In the genomic region with DNA sequence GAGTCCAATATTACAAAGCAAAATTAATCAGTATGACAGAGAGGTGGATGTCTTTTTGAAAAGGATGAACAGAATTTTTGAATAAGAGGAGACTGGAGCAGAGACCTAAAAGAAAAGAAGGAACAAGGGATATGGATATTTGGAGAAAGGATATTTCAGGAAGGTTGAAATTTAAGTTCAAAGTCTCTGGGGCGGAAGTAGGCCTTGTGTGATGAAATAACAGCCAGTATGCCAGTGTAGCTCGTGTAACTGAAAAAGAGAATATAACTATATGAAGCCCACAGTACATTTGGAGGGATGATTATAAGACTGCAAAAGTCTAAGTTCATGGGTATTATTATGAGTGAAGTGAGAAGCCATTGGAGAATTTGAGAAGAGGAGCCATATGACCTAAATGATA, we compare ENCODE assay signal across 26 cellular contexts.
DNase-seq lines count a peak whose midpoint lies in the region; ATAC-seq, FAIRE-seq and TF ChIP-seq lines count a peak whose summit lies in the region.
"Had no signal": no experiment of that assay in that cellular context is flagged by ENCODE, and none has a peak within 500 bp of the region (broad histone marks: within the 10 kb centered on the region; RNA-seq: fewer than 3 reads in every experiment).

No MANE protein-coding gene starts in this region.

- H3K4me2 ChIP-seq in HepG2 (ENCODE audit: low read depth, low read length) = no peak overlapping the region
- H3K4me2 ChIP-seq: BLaER1 had no signal

- no peaks in the 10 kb centered on the region for H3K27me3 Mint-ChIP-seq in effector memory CD8-positive, alpha-beta T cell
- no peaks in the 10 kb centered on the region for H3K27me3 Mint-ChIP-seq in natural killer cell (ENCODE audit: low read depth in 2 of 2)
- H3K27me3 Mint-ChIP-seq: CD4-positive, alpha-beta memory T cell; CD8-positive, alpha-beta memory T cell had no signal

- no peaks in the 10 kb centered on the region for H3K4me1 Mint-ChIP-seq in effector memory CD8-positive, alpha-beta T cell (ENCODE audit: low read depth in 2 of 2)
- H3K4me1 Mint-ChIP-seq in natural killer cell = no peaks in the 10 kb centered on the region
- H3K4me1 Mint-ChIP-seq: CD14-positive monocyte; CD4-positive, alpha-beta memory T cell; CD4-positive, CD25-positive, alpha-beta regulatory T cell; CD8-positive, alpha-beta memory T cell had no signal

- peak overlapping the region; percentile 43 to 73 (median 66) for H3K4me3 ChIP-seq in liver (ENCODE audit: low read depth in 1 of 3, low read length in 3 of 3)
- no peak overlapping the region for H3K4me3 ChIP-seq in HepG2 (replicated peaks in 1 of 3; ENCODE audit: insufficient read depth in 1 of 3, low read depth in 2 of 3, low read length in 3 of 3)
- H3K4me3 ChIP-seq in epithelial cell of proximal tubule (ENCODE audit: low read depth, low read length) = peak overlapping the region; percentile 50
- peak overlapping the region; percentile 60 to 72 for H3K4me3 ChIP-seq in kidney (ENCODE audit: low read length in 2 of 2)
- peak overlapping the region; percentile 24 to 58 (median 50) for H3K4me3 ChIP-seq in right lobe of liver
- H3K4me3 ChIP-seq: BLaER1 had no signal

- no peak for ATAC-seq in HepG2
- peak; percentile 48 to 59 (median 57) for ATAC-seq in right lobe of liver
- ATAC-seq in effector memory CD8-positive, alpha-beta T cell (replicated peaks) = no peak
- no peak for ATAC-seq in natural killer cell

- H3K36me3 ChIP-seq in liver (ENCODE audit: control insufficient read depth in 4 of 4, insufficient read depth in 3 of 4, low read depth in 1 of 4, low read length in 3 of 4) = no peaks in the 10 kb centered on the region
- H3K36me3 ChIP-seq in HepG2 (replicated peaks in 1 of 2; ENCODE audit: control insufficient read depth in 1 of 2, insufficient read depth in 2 of 2, low read length in 2 of 2) = no peaks in the 10 kb centered on the region
- H3K36me3 ChIP-seq in kidney (ENCODE audit: control insufficient read depth in 1 of 2, insufficient read depth in 2 of 2, low read length in 2 of 2) = no peaks in the 10 kb centered on the region
- no peaks in the 10 kb centered on the region for H3K36me3 ChIP-seq in right lobe of liver
- H3K36me3 ChIP-seq: BE2C, BLaER1 had no signal

- no peak for TF ChIP-seq POLR2A in HepG2 (IDR thresholded peaks at IDR 0.05; ENCODE audit: insufficient read depth in 1 of 2, low read depth in 2 of 2, low read length in 2 of 2)
- TF ChIP-seq POLR2A in right lobe of liver (IDR thresholded peaks at IDR 0.05) = no peak

- FAIRE-seq in HepG2 (lab: Jason Lieb, UNC) (no peak), kidney (lab: Jason Lieb, UNC) (no peak), RCC 7860 (lab: Jason Lieb, UNC) (no peak)
- FAIRE-seq: A204.1, D721Med, G401.6, GM12891, GM19239 had no signal

- BruUV-seq in HepG2 (replicated peaks; lab: Mats Ljungman, UMichigan) = no TSS peak

- TF ChIP-seq CTCF in liver (IDR thresholded peaks at IDR 0.05; ENCODE audit: low read depth, low read length, missing input control) (no peak), HepG2 (CRISPR knock-in tag; IDR thresholded peaks at IDR 0.05) (no peak), epithelial cell of proximal tubule (conservative IDR thresholded peaks at IDR 0.05; ENCODE audit: low read depth, low read length) (no peak), kidney (IDR thresholded peaks at IDR 0.05; ENCODE audit: borderline replicate concordance, extremely low read depth, insufficient read depth) (no peak), right lobe of liver (IDR thresholded peaks at IDR 0.05) (no peak), natural killer cell (IDR thresholded peaks at IDR 0.05) (no peak)

- POLR2A ChIA-PET in HepG2 (lab: Yijun Ruan, JAX) = no interaction called here

- in situ Hi-C loops in HepG2 (cut with HindIII; ENCODE audit: extremely low pct_ligation_motif_present, low pct_unique_long_range_greater_than_20kb) = no loop called here

- no peaks in the 10 kb centered on the region for H4K20me1 ChIP-seq in HepG2 (ENCODE audit: insufficient read depth, low read length)
- H4K20me1 ChIP-seq: BLaER1 had no signal

- H2AFZ ChIP-seq in HepG2 (ENCODE audit: low read length) = no peak overlapping the region

- no peak for TF ChIP-seq EP300 in HepG2 (IDR thresholded peaks at IDR 0.05; ENCODE audit: low read depth in 2 of 2, low read length in 2 of 2)
- no peak for TF ChIP-seq EP300 in HepG2 (CRISPR knock-in tag; IDR thresholded peaks at IDR 0.05; ENCODE audit: borderline replicate concordance)

- intact Hi-C loops in HepG2 (cut with micrococcal nuclease; ENCODE audit: unreplicated experiment) (no loop called here), kidney (cut with DNase I) (no loop called here), right lobe of liver (cut with DNase I) (no loop called here), natural killer cell (cut with micrococcal nuclease) (no loop called here)

- H3K4me3 Mint-ChIP-seq in effector memory CD8-positive, alpha-beta T cell = no peak overlapping the region
- no peak overlapping the region for H3K4me3 Mint-ChIP-seq in natural killer cell
- H3K4me3 Mint-ChIP-seq: CD14-positive monocyte; CD4-positive, alpha-beta memory T cell; CD4-positive, CD25-positive, alpha-beta regulatory T cell; CD8-positive, alpha-beta memory T cell had no signal

- whole genome bisulfite sequencing in liver = 34% methylated on average over 2 of the region's 2 CpGs
- WGBS in HepG2 (ENCODE audit: low lambda C conversion rate) = 21% methylated on average over 2 of the region's 2 CpGs
- WGBS in right lobe of liver (ENCODE audit: insufficient coverage, low coverage, low lambda C conversion rate, missing lambda C conversion rate) = 28% methylated on average over 2 of the region's 2 CpGs

- peaks cover 0 to 8% of the 10 kb centered on the region in 2 donors for H3K9me3 Mint-ChIP-seq in effector memory CD8-positive, alpha-beta T cell
- peaks cover 9 to 20% of the 10 kb centered on the region in 2 donors for H3K9me3 Mint-ChIP-seq in natural killer cell

- TF ChIP-seq RAD21 in liver (IDR thresholded peaks at IDR 0.05) (no peak), HepG2 (CRISPR knock-in tag; IDR thresholded peaks at IDR 0.05) (no peak)

- peak overlapping the region; percentile 13 to 14 for H3K27ac ChIP-seq in liver (ENCODE audit: low read depth in 1 of 2, low read length in 2 of 2)
- no peak overlapping the region for H3K27ac ChIP-seq in HepG2 (ENCODE audit: extremely low read length, insufficient read depth, low read length)
- H3K27ac ChIP-seq in kidney (ENCODE audit: low read depth in 2 of 2, low read length in 2 of 2) = peak overlapping the region in 1 of 2 donors; percentile 41
- H3K27ac ChIP-seq in right lobe of liver = peak overlapping the region; percentile 32 to 85 (median 63)
- H3K27ac ChIP-seq: BLaER1 had no signal

- no peak overlapping the region for H3K27ac Mint-ChIP-seq in effector memory CD8-positive, alpha-beta T cell
- no peak overlapping the region for H3K27ac Mint-ChIP-seq in natural killer cell
- H3K27ac Mint-ChIP-seq: CD14-positive monocyte; CD4-positive, alpha-beta memory T cell; CD4-positive, CD25-positive, alpha-beta regulatory T cell; CD8-positive, alpha-beta memory T cell had no signal

- H3K9ac ChIP-seq in liver (ENCODE audit: low read depth in 1 of 2, low read length in 2 of 2) (peak overlapping the region; percentile 31 to 68), HepG2 (ENCODE audit: insufficient read depth, low read depth, low read length) (no peak overlapping the region), kidney (ENCODE audit: low read length in 2 of 2) (no peak overlapping the region)
- H3K9ac ChIP-seq: BLaER1 had no signal

- H3K27me3 ChIP-seq in liver (ENCODE audit: control insufficient read depth in 4 of 4, insufficient read depth in 4 of 4, low read length in 3 of 4) = no peaks in the 10 kb centered on the region
- no peaks in the 10 kb centered on the region; a peak in 1 of 5 replicates for H3K27me3 ChIP-seq in HepG2 (ENCODE audit: control insufficient read depth in 1 of 2, insufficient read depth in 2 of 2, low read length in 2 of 2)
- no peaks in the 10 kb centered on the region for H3K27me3 ChIP-seq in right lobe of liver
- H3K27me3 ChIP-seq: BE2C, BLaER1 had no signal

- no peaks in the 10 kb centered on the region for H3K36me3 Mint-ChIP-seq in effector memory CD8-positive, alpha-beta T cell (ENCODE audit: insufficient read depth)
- H3K36me3 Mint-ChIP-seq in natural killer cell = peaks cover 16% of the 10 kb centered on the region
- H3K36me3 Mint-ChIP-seq: CD14-positive monocyte; CD4-positive, alpha-beta memory T cell; CD8-positive, alpha-beta memory T cell had no signal

- CTCF ChIA-PET in HepG2 (lab: Yijun Ruan, JAX; ENCODE audit: low intra/inter-chr PET ratio, low total read pairs) = no interaction called here

- no peak for DNase-seq in HepG2 (ENCODE audit: low spot score)
- no peak for DNase-seq in epithelial cell of proximal tubule (ENCODE audit: low read depth)
- no peak for DNase-seq in kidney
- DNase-seq in right lobe of liver = no peak
- DNase-seq in effector memory CD8-positive, alpha-beta T cell = no peak
- DNase-seq in RCC 7860 (ENCODE audit: low spot score) = no peak
- DNase-seq in natural killer cell = no peak
- DNase-seq: 8988T; ACHN; BE2C; C1 segment of cervical spinal cord; Caco-2; Calu3; CD4-positive, alpha-beta memory T cell; CD4-positive, CD25-positive, alpha-beta regulatory T cell; CD8-positive, alpha-beta memory T cell; DMS79 treated with DMSO at 0.1 percent for 48 hours; GF-D8 had no signal

- H3K79me2 ChIP-seq in HepG2 (ENCODE audit: insufficient read depth, low read length) = no peaks in the 10 kb centered on the region

- no peaks in the 10 kb centered on the region for H3K9me3 ChIP-seq in liver (ENCODE audit: control insufficient read depth in 4 of 4, low read length in 3 of 4)
- H3K9me3 ChIP-seq in HepG2 (ENCODE audit: low read length) = peaks cover 4% of the 10 kb centered on the region; the same call in 1 of the 2 replicates
- H3K9me3 ChIP-seq in kidney (ENCODE audit: control insufficient read depth in 1 of 2, low read length in 2 of 2) = no peaks in the 10 kb centered on the region
- H3K9me3 ChIP-seq in right lobe of liver = no peaks in the 10 kb centered on the region
- H3K9me3 ChIP-seq: BE2C, BLaER1 had no signal

- H3K4me1 ChIP-seq in liver (ENCODE audit: control insufficient read depth in 4 of 4, insufficient read depth in 4 of 4, low read length in 3 of 4) = peaks cover 2 to 37% (median 21%) of the 10 kb centered on the region in 4 donors
- peaks cover 33% of the 10 kb centered on the region for H3K4me1 ChIP-seq in HepG2 (ENCODE audit: insufficient read depth, low read length)
- peaks cover 0 to 6% of the 10 kb centered on the region in 2 donors for H3K4me1 ChIP-seq in kidney (ENCODE audit: control insufficient read depth in 1 of 2, insufficient read depth in 1 of 2, low read depth in 1 of 2, low read length in 2 of 2)
- H3K4me1 ChIP-seq in right lobe of liver = peaks cover 0 to 40% (median 6%) of the 10 kb centered on the region in 4 donors
- H3K4me1 ChIP-seq: BE2C, BLaER1 had no signal

TF ChIP-seq in liver, 16 proteins besides CTCF, POLR2A, EP300 and RAD21 (continues in another document):
- TF ChIP-seq GABPA (IDR thresholded peaks at IDR 0.05 in 1 of 2, conservative IDR thresholded peaks at IDR 0.05 in 1 of 2) (peak in 1 of 2 donors; percentile 58), TAF1 (conservative IDR thresholded peaks at IDR 0.05) (no peak), HNF4A (conservative IDR thresholded peaks at IDR 0.05) (peak; percentile 58 to 71)

TF ChIP-seq in HepG2, 621 proteins besides CTCF, POLR2A, EP300 and RAD21 (continues in another document):
- no peak for TF ChIP-seq HOXA3 (CRISPR knock-in tag; IDR thresholded peaks at IDR 0.05)

Comparison
In these comparisons a context has a peak if more than half of its experiments do, and no peak if none do; other contexts are left out.
1. H3K4me3 ChIP-seq: peak in liver (3 of 3), epithelial cell of proximal tubule (single experiment), kidney (2 of 2) and right lobe of liver (3 of 3); none in HepG2 (0 of 3).
2. H3K9ac ChIP-seq: peak in liver (2 of 2); none in HepG2 (single experiment) and kidney (0 of 2).
3. ATAC-seq: peak in right lobe of liver (4 of 4); none in HepG2 (single experiment), effector memory CD8-positive, alpha-beta T cell (single experiment) and natural killer cell (0 of 3).